ENCODE assay signal across 16 cellular contexts in the genomic region with DNA sequence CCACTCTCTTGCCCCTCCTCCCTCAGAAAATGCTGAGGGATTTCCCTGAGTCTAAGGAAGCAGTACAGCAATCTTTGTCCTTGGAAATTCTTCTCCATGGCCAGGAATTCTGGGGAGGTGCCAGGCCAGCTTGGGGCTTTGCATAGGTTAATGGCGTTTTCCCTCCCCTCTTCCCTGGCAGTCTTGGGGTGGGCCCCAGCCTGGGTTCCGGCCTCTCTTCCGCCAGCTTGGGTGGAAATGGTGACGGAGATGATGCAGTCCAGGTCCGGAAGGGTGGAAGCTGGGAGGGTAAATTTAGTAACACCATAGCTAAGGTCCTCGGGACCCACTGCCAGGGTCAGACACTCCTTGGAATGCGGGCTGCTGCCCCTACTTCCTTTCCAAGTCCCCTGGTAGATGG. TPM values are rescaled to one million over a fixed set of nuclear protein-coding genes. Genes with fewer than 3 reads are reported as not detected.
A peak's percentile ranks its signal among the peaks of the same experiment; 100 is the strongest.
DNase-seq lines count a peak whose midpoint lies in the region; ATAC-seq, FAIRE-seq and TF ChIP-seq lines count a peak whose summit lies in the region.
"Had no signal": no experiment of that assay in that cellular context is flagged by ENCODE, and none has a peak within 500 bp of the region (broad histone marks: within the 10 kb centered on the region; RNA-seq: fewer than 3 reads in every experiment).

No MANE protein-coding gene starts in this region.

- in situ Hi-C loops in transverse colon (cut with MboI; ENCODE audit: low pct_ligation_motif_present in 1 of 4, low pct_unique_long_range_greater_than_20kb in 1 of 4, low sequenced_read_pairs in 3 of 4): no loop called here

- H3K4me3 ChIP-seq in astrocyte (ENCODE audit: insufficient read depth, low read depth, low read length): no peak overlapping the region
- H3K4me3 ChIP-seq in transverse colon: no peak overlapping the region
- H3K4me3 ChIP-seq: adrenal gland had no signal

- H3K9me3 Mint-ChIP-seq in astrocyte (ENCODE audit: unreplicated experiment) (no peaks in the 10 kb centered on the region), nephron (no peaks in the 10 kb centered on the region)

- TF ChIP-seq CTCF in astrocyte (IDR thresholded peaks at IDR 0.05; ENCODE audit: insufficient read depth, low read depth, low read length): no peak
- TF ChIP-seq CTCF in nephron (IDR thresholded peaks at IDR 0.05; ENCODE audit: unreplicated experiment in 3 of 3): no peak
- no peak for TF ChIP-seq CTCF in transverse colon (IDR thresholded peaks at IDR 0.05)

- H3K27me3 ChIP-seq in astrocyte (ENCODE audit: insufficient read depth, low read length) (no peaks in the 10 kb centered on the region), transverse colon (peaks cover 30% of the 10 kb centered on the region)
- H3K27me3 ChIP-seq: adrenal gland had no signal

- no peaks in the 10 kb centered on the region for H3K27me3 Mint-ChIP-seq in astrocyte (ENCODE audit: low read depth, unreplicated experiment)
- H3K27me3 Mint-ChIP-seq in nephron (ENCODE audit: low read depth): peaks cover 24% of the 10 kb centered on the region

- H3K4me3 Mint-ChIP-seq in astrocyte (ENCODE audit: unreplicated experiment) (peak overlapping the region; percentile 73), nephron (peak overlapping the region; percentile 60 to 75 (median 66))

- H3K4me1 Mint-ChIP-seq in astrocyte (ENCODE audit: low read depth, unreplicated experiment) (peaks cover 53% of the 10 kb centered on the region), nephron (peaks cover 47% of the 10 kb centered on the region)

- H3K4me2 ChIP-seq in astrocyte (ENCODE audit: low read length): peak overlapping the region; percentile 55

- H2AFZ ChIP-seq in astrocyte (ENCODE audit: low read depth, low read length): peak overlapping the region; percentile 13

- intact Hi-C loops in transverse colon (cut with DNase I; ENCODE audit: low total_unique reads): no loop called here

- peak overlapping the region; percentile 33 for H3K9ac ChIP-seq in astrocyte (ENCODE audit: low read length)

- H3K36me3 Mint-ChIP-seq in astrocyte (ENCODE audit: low read depth, unreplicated experiment) (peaks cover 13% of the 10 kb centered on the region), nephron (ENCODE audit: low read depth) (peaks cover 9% of the 10 kb centered on the region)

- no peak for DNase-seq in astrocyte (ENCODE audit: low read depth)
- DNase-seq in glomerular endothelial cell (ENCODE audit: extremely low read depth, low read depth, low spot score): peak; percentile 83
- DNase-seq in transverse colon: no peak
- no peak for DNase-seq in SHP77 treated with DMSO at 0.1 percent for 48 hours (lab: John Stamatoyannopoulos, UW)
- DNase-seq in activated naive CD4-positive, alpha-beta T cell treated with anti-CD3 and anti-CD28 coated beads, Interleukin-2, amount 50 U/mL, for 16 hours: no peak
- DNase-seq: activated CD4-positive, alpha-beta T cell treated with anti-CD3 and anti-CD28 coated beads, Interleukin-2, amount 50 U/mL, for 48 hours; DMS 273 treated with DMSO at 0.1 percent for 48 hours; NCI-H1105; T-helper 1 cell had no signal

- ATAC-seq in GM21825 (IDR thresholded peaks at IDR 0.05; ENCODE audit: unreplicated experiment): no peak
- no peak for ATAC-seq in HG02970 (IDR thresholded peaks at IDR 0.05; ENCODE audit: low FRiP score, unreplicated experiment)

- no peak for FAIRE-seq in astrocyte (lab: Jason Lieb, UNC)
- FAIRE-seq: islet of Langerhans had no signal

- TF ChIP-seq EP300 in transverse colon (IDR thresholded peaks at IDR 0.05; ENCODE audit: low read depth): no peak

- no peak for TF ChIP-seq POLR2A in transverse colon (IDR thresholded peaks at IDR 0.05)

- peak overlapping the region; percentile 8 for H3K27ac ChIP-seq in astrocyte (ENCODE audit: low read depth, low read length)
- peak overlapping the region; percentile 28 to 87 (median 50) for H3K27ac ChIP-seq in transverse colon
- H3K27ac ChIP-seq: epithelial cell of prostate had no signal

- peaks cover 45% of the 10 kb centered on the region for H3K4me1 ChIP-seq in astrocyte (ENCODE audit: insufficient read depth, low read length)
- peaks cover 5 to 44% (median 33%) of the 10 kb centered on the region in 4 donors for H3K4me1 ChIP-seq in transverse colon

- H3K36me3 ChIP-seq in astrocyte (ENCODE audit: insufficient read depth, low read length) (peaks cover 14% of the 10 kb centered on the region), transverse colon (no peaks in the 10 kb centered on the region)

- peak overlapping the region; percentile 79 for H3K27ac Mint-ChIP-seq in astrocyte (ENCODE audit: unreplicated experiment)
- H3K27ac Mint-ChIP-seq in nephron: peak overlapping the region; percentile 94 to 98 (median 95)
- H3K27ac Mint-ChIP-seq: progenitor cell of endocrine pancreas had no signal

- H3K79me2 ChIP-seq in astrocyte (ENCODE audit: insufficient read depth, low read length): peaks cover 60% of the 10 kb centered on the region

- H3K9me3 ChIP-seq in astrocyte (ENCODE audit: insufficient read depth, low read depth, low read length) (no peaks in the 10 kb centered on the region), transverse colon (no peaks in the 10 kb centered on the region)
- H3K9me3 ChIP-seq: adrenal gland had no signal

- 59% methylated on average over 7 of the region's 7 CpGs; no CpG with 5 or more reads in 1 of the 2 donors for WGBS in transverse colon (ENCODE audit: low coverage in 1 of 2), 2 donors

- peaks cover 13% of the 10 kb centered on the region for H4K20me1 ChIP-seq in astrocyte (ENCODE audit: insufficient read depth, low read length)

RNA-seq across cellular contexts. Expression of gene PHLDB1, which starts 5.0 kb away (rescaled TPM):
- total RNA-seq in astrocyte (179 and 194 TPM in 2 replicates), glomerular endothelial cell (111 and 156 TPM in 2 replicates), transverse colon (100 to 1,000 TPM in 2 of 4 donors, 10 to 100 TPM in 2; 92.6 to 276 (median 161) TPM)

RNA-seq across cellular contexts. Expression of gene ARCN1, which starts 40.2 kb away (rescaled TPM):
- 255 and 289 TPM in 2 replicates for total RNA-seq in astrocyte
- total RNA-seq in glomerular endothelial cell: 140 and 158 TPM in 2 replicates
- total RNA-seq in transverse colon: 10 to 100 TPM; 27.9 to 80.3 (median 61.0) TPM

RNA-seq across cellular contexts. Expression of gene IFT46, which starts 46.6 kb away (rescaled TPM):
- total RNA-seq in astrocyte (14.0 and 16.5 TPM in 2 replicates), glomerular endothelial cell (23.0 and 30.6 TPM in 2 replicates), transverse colon (10 to 100 TPM in 3 of 4 donors, 1 to 10 TPM in 1; 4.8 to 20.2 (median 14.8) TPM)
